ENCODE assay signal across 9 cellular contexts in genomic region chr17:42135664-42136653, GRCh38. TPM values are rescaled to one million over a fixed set of nuclear protein-coding genes. Genes with fewer than 3 reads are reported as not detected.
DNase-seq lines count a peak whose midpoint lies in the region; ATAC-seq lines count a peak whose summit lies in the region.
"Had no signal": no experiment of that assay in that cellular context is flagged by ENCODE, and none has a peak within 500 bp of the region (broad histone marks: within the 10 kb centered on the region; RNA-seq: fewer than 3 reads in every experiment).

No MANE protein-coding gene starts in this region.

- peak; percentile 35 for DNase-seq in SIG-M5 treated with dmso at 0.1 percent for 504 hours (lab: John Stamatoyannopoulos, UW; ENCODE audit: unreplicated experiment)
- no peak for DNase-seq in SIG-M5 (lab: John Stamatoyannopoulos, UW)
- peak; percentile 19 for DNase-seq in RPMI8226
- no peak for DNase-seq in epithelial cell of prostate (ENCODE audit: low read depth, low spot score)
- DNase-seq in naive thymus-derived CD8-positive, alpha-beta T cell, result no peak
- no peak for DNase-seq in NCI-H1694 treated with DMSO at 0.1 percent for 48 hours (lab: John Stamatoyannopoulos, UW)
- no peak for DNase-seq in NCI-H187 (lab: John Stamatoyannopoulos, UW)

- no peak for ATAC-seq in naive thymus-derived CD8-positive, alpha-beta T cell
- no peak for ATAC-seq in HG03139 (IDR thresholded peaks at IDR 0.05; ENCODE audit: unreplicated experiment)

- H3K27ac Mint-ChIP-seq in naive thymus-derived CD8-positive, alpha-beta T cell, result peak overlapping the region in 8 of 10 donors; percentile 5 to 84 (median 68)

- H3K36me3 Mint-ChIP-seq in naive thymus-derived CD8-positive, alpha-beta T cell, result peaks cover 0 to 43% (median under 1%) of the 10 kb centered on the region in 3 donors

- H3K9me3 Mint-ChIP-seq in naive thymus-derived CD8-positive, alpha-beta T cell, result no peaks in the 10 kb centered on the region

- POLR2A ChIA-PET in naive thymus-derived CD8-positive, alpha-beta T cell (lab: Charles Lee), result interaction anchor here (0.6 to 0.8 kb wide), 5 partner anchors 9 to 250 kb away, joined by 3 to 9 read pairs (median 4); partner anchors contain the start of gene RAB5C

- peak overlapping the region in 1 of 10 donors; percentile 28 for H3K4me3 Mint-ChIP-seq in naive thymus-derived CD8-positive, alpha-beta T cell

- peaks cover 25 to 82% (median 72%) of the 10 kb centered on the region in 4 donors for H3K4me1 Mint-ChIP-seq in naive thymus-derived CD8-positive, alpha-beta T cell

- peak overlapping the region; percentile 70 for H3K27ac ChIP-seq in epithelial cell of prostate

- H3K27me3 Mint-ChIP-seq in naive thymus-derived CD8-positive, alpha-beta T cell, result no peaks in the 10 kb centered on the region

RNA-seq across cellular contexts. Expression of gene HSPB9, which starts 13.4 kb away (rescaled TPM):
- total RNA-seq in naive thymus-derived CD8-positive, alpha-beta T cell, result not detected
- not detected for polyA plus RNA-seq in naive thymus-derived CD8-positive, alpha-beta T cell
- polyA plus RNA-seq: BJ had no signal

RNA-seq across cellular contexts. Expression of gene KAT2A, which starts 14.8 kb away (rescaled TPM):
- total RNA-seq in naive thymus-derived CD8-positive, alpha-beta T cell, result 10 to 100 TPM; 65.3 to 73.3 TPM
- polyA plus RNA-seq in naive thymus-derived CD8-positive, alpha-beta T cell, result 10 to 100 TPM in 1 of 3 donors, 1 to 10 TPM in 2; 5.1 to 11.8 (median 8.8) TPM

RNA-seq across cellular contexts. Expression of gene RAB5C, which starts 18.8 kb away (rescaled TPM):
- 10 to 100 TPM; 63.6 to 73.5 TPM for total RNA-seq in naive thymus-derived CD8-positive, alpha-beta T cell
- polyA plus RNA-seq in naive thymus-derived CD8-positive, alpha-beta T cell, result 10 to 100 TPM; 57.3 to 88.4 (median 60.6) TPM

RNA-seq across cellular contexts. Expression of gene DHX58, which starts 23.4 kb away (rescaled TPM):
- total RNA-seq in naive thymus-derived CD8-positive, alpha-beta T cell, result 10 to 100 TPM; 53.1 to 57.3 TPM
- polyA plus RNA-seq in naive thymus-derived CD8-positive, alpha-beta T cell, result 10 to 100 TPM in 2 of 3 donors, 1 to 10 TPM in 1; 7.3 to 21.7 (median 13.6) TPM

RNA-seq across cellular contexts. Expression of gene ZNF385C, which starts 37.7 kb away (rescaled TPM):
- under 1 TPM; 0.18 to 0.36 TPM for total RNA-seq in naive thymus-derived CD8-positive, alpha-beta T cell
- under 1 TPM in 2 of 3 donors, not detected in 1; 0.09 to 0.10 TPM for polyA plus RNA-seq in naive thymus-derived CD8-positive, alpha-beta T cell
- polyA plus RNA-seq: BJ had no signal

Comparison
In these comparisons a context has a peak if more than half of its experiments do, and no peak if none do; other contexts are left out.
1. DNase-seq: peak in SIG-M5 treated with dmso at 0.1 percent for 504 hours (single experiment) and RPMI8226 (single experiment); none in SIG-M5 (single experiment), epithelial cell of prostate (single experiment), naive thymus-derived CD8-positive, alpha-beta T cell (0 of 10), NCI-H1694 treated with DMSO at 0.1 percent for 48 hours (single experiment) and NCI-H187 (0 of 2).